In the genomic region with DNA sequence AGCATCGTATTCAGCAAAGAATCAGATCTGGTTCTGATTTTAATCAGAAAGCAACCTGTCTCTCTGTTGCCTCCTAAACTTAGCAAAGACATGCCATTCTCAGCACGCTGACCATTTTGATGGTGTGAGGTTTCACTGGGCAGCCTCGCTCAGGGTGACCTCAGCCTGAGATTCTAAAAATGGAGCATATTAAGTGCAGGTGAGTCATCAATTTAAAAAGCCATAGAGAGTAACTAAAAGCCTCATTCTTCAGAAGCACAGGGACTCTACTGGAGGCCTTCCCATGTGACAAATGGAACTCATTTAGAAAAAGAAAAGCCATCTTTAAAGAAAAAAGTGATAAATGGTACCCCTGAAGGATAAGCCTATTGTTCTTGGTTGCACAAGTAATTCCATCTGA, we compare ENCODE assay signal across 12 cellular contexts.
DNase-seq lines count a peak whose midpoint lies in the region; ATAC-seq and TF ChIP-seq lines count a peak whose summit lies in the region.
"Had no signal": no experiment of that assay in that cellular context is flagged by ENCODE, and none has a peak within 500 bp of the region (broad histone marks: within the 10 kb centered on the region; RNA-seq: fewer than 3 reads in every experiment).

No MANE protein-coding gene starts in this region.

- H3K4me3 ChIP-seq in brain microvascular endothelial cell (ENCODE audit: low read depth, low read length), result no peak overlapping the region
- H3K4me3 ChIP-seq: hepatocyte had no signal

- in situ Hi-C loops in brain microvascular endothelial cell (cut with HindIII; ENCODE audit: low pct_ligation_motif_present, low sequenced_read_pairs), result no loop called here

- CTCF ChIA-PET in HEK293T (lab: Yijun Ruan, JAX), result no interaction called here

- POLR2A ChIA-PET in HEK293T (lab: Yijun Ruan, JAX), result no interaction called here

- no peak for TF ChIP-seq CTCF in brain microvascular endothelial cell (IDR thresholded peaks at IDR 0.05; ENCODE audit: low read depth, low read length, missing control alignments)

- DNase-seq in AG08396 (ENCODE audit: low spot score) (peak; percentile 52), HEK293T (ENCODE audit: extremely low spot score) (peak; percentile 34), brain microvascular endothelial cell (peak; percentile 72), kidney glomerular epithelial cell (lab: John Stamatoyannopoulos, UW) (peak; percentile 64), T1000 (lab: John Stamatoyannopoulos, UW) (no peak)
- no peak for DNase-seq in activated effector memory CD4-positive, alpha-beta T cell treated with anti-CD3 and anti-CD28 coated beads, Interleukin-2, amount 50 U/mL, for 16 hours
- DNase-seq: activated B cell treated with CpG ODN at 0.5 μM for 24 hours, AML-193, H9 had no signal

- ATAC-seq in HG02973 (IDR thresholded peaks at IDR 0.05; ENCODE audit: unreplicated experiment), result no peak
- no peak for ATAC-seq in GM21737 (IDR thresholded peaks at IDR 0.05; ENCODE audit: unreplicated experiment)

- no peak overlapping the region for H3K27ac ChIP-seq in brain microvascular endothelial cell
- H3K27ac ChIP-seq: hepatocyte had no signal

- H3K36me3 ChIP-seq in brain microvascular endothelial cell (replicated peaks), result no peaks in the 10 kb centered on the region

- no peaks in the 10 kb centered on the region for H3K27me3 ChIP-seq in brain microvascular endothelial cell (replicated peaks)
- H3K27me3 ChIP-seq: hepatocyte had no signal

TF ChIP-seq in HEK293T, 16 proteins besides CTCF, POLR2A, EP300 and RAD21:
- no peak for TF ChIP-seq HDGF (IDR thresholded peaks at IDR 0.05; ENCODE audit: borderline replicate concordance)
- no peak for TF ChIP-seq ZNF384 (IDR thresholded peaks at IDR 0.05)
- TF ChIP-seq FOXM1 (IDR thresholded peaks at IDR 0.05; ENCODE audit: borderline replicate concordance), result no peak
- TF ChIP-seq, protein P1, sequence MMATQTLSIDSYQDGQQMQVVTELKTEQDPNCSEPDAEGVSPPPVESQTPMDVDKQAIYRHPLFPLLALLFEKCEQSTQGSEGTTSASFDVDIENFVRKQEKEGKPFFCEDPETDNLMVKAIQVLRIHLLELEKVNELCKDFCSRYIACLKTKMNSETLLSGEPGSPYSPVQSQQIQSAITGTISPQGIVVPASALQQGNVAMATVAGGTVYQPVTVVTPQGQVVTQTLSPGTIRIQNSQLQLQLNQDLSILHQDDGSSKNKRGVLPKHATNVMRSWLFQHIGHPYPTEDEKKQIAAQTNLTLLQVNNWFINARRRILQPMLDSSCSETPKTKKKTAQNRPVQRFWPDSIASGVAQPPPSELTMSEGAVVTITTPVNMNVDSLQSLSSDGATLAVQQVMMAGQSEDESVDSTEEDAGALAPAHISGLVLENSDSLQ (IDR thresholded peaks at IDR 0.05), result no peak
- no peak for TF ChIP-seq L3MBTL2 (conservative IDR thresholded peaks at IDR 0.05)
- TF ChIP-seq FOXA1 (IDR thresholded peaks at IDR 0.05), result no peak
- TF ChIP-seq LEF1 (IDR thresholded peaks at IDR 0.05; ENCODE audit: borderline replicate concordance), result no peak
- no peak for TF ChIP-seq SP1 (IDR thresholded peaks at IDR 0.05)
- TF ChIP-seq ELF4 (IDR thresholded peaks at IDR 0.05), result no peak
- TF ChIP-seq NFRKB (IDR thresholded peaks at IDR 0.05), result no peak
- no peak for TF ChIP-seq ARNT (IDR thresholded peaks at IDR 0.05)
- TF ChIP-seq TARDBP (IDR thresholded peaks at IDR 0.05), result no peak
- TF ChIP-seq SUZ12 (IDR thresholded peaks at IDR 0.05), result no peak
- TF ChIP-seq BHLHE40 (IDR thresholded peaks at IDR 0.05; ENCODE audit: borderline replicate concordance), result no peak
- no peak for TF ChIP-seq FOXK2 (IDR thresholded peaks at IDR 0.05)

Comparison
In these comparisons a context has a peak if more than half of its experiments do, and no peak if none do; other contexts are left out.
1. DNase-seq: peak in AG08396 (single experiment), HEK293T (single experiment), brain microvascular endothelial cell (single experiment) and kidney glomerular epithelial cell (single experiment); none in activated effector memory CD4-positive, alpha-beta T cell treated with anti-CD3 and anti-CD28 coated beads, Interleukin-2, amount 50 U/mL, for 16 hours (single experiment) and T1000 (single experiment).